In the genomic region with DNA sequence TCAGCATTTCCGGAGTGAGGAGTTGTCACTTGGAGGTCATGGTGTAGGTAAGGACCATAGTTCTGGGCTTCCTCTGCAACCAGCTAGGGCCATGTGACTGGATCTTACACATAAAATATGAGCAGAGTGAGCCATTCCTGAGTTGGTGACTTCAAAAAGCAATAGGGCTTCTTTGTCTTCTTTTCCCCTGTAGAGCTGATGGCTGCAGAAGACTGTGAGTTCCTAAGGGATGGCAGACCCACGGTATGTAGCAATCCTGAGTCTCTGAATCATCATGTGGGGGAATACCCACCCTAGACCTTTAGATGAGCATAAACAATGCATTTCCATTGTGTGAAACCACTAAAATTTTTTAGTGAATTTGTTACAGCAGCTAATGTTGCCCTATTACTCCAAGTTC, we compare ENCODE assay signal across 16 cellular contexts.
A peak's percentile ranks its signal among the peaks of the same experiment; 100 is the strongest.
DNase-seq lines count a peak whose midpoint lies in the region; ATAC-seq and TF ChIP-seq lines count a peak whose summit lies in the region.
"Had no signal": no experiment of that assay in that cellular context is flagged by ENCODE, and none has a peak within 500 bp of the region (broad histone marks: within the 10 kb centered on the region; RNA-seq: fewer than 3 reads in every experiment).

No MANE protein-coding gene starts in this region.

- no peaks in the 10 kb centered on the region for H3K36me3 ChIP-seq in skeletal muscle satellite cell (ENCODE audit: insufficient read depth, low read length)
- no peaks in the 10 kb centered on the region for H3K36me3 ChIP-seq in right atrium auricular region
- H3K36me3 ChIP-seq: heart right ventricle had no signal

- no peaks in the 10 kb centered on the region for H3K27me3 Mint-ChIP-seq in activated CD8-positive, alpha-beta memory T cell treated with anti-CD3 and anti-CD28 coated beads, Interleukin-2, amount 10 ng/mL, durations not matched to agents 7 days and 5 days
- H3K27me3 Mint-ChIP-seq: central memory CD8-positive, alpha-beta T cell; T-helper 17 cell had no signal

- no peaks in the 10 kb centered on the region for H3K27me3 ChIP-seq in skeletal muscle satellite cell (ENCODE audit: control insufficient read depth, insufficient read depth, low read length)
- no peaks in the 10 kb centered on the region for H3K27me3 ChIP-seq in right atrium auricular region
- H3K27me3 ChIP-seq: heart right ventricle had no signal

- no peaks in the 10 kb centered on the region for H3K36me3 Mint-ChIP-seq in activated CD8-positive, alpha-beta memory T cell treated with anti-CD3 and anti-CD28 coated beads, Interleukin-2, amount 10 ng/mL, durations not matched to agents 7 days and 5 days

- H3K27ac Mint-ChIP-seq in activated CD8-positive, alpha-beta memory T cell treated with anti-CD3 and anti-CD28 coated beads, Interleukin-2, amount 10 ng/mL, durations not matched to agents 7 days and 5 days: no peak overlapping the region
- H3K27ac Mint-ChIP-seq: T-helper 17 cell had no signal

- H3K4me1 ChIP-seq in skeletal muscle satellite cell (ENCODE audit: control insufficient read depth, insufficient read depth, low read length) (peaks cover 14% of the 10 kb centered on the region), right atrium auricular region (no peaks in the 10 kb centered on the region)
- H3K4me1 ChIP-seq: heart right ventricle, parathyroid adenoma had no signal

- H3K9ac ChIP-seq in skeletal muscle satellite cell (ENCODE audit: low read depth, low read length): no peak overlapping the region
- H3K9ac ChIP-seq: parathyroid adenoma had no signal

- ATAC-seq in activated CD8-positive, alpha-beta memory T cell treated with anti-CD3 and anti-CD28 coated beads, Interleukin-2, amount 10 ng/mL, durations not matched to agents 7 days and 5 days: no peak
- ATAC-seq: heart right ventricle, left cardiac atrium, T-helper 17 cell had no signal

- H3K4me1 Mint-ChIP-seq in activated CD8-positive, alpha-beta memory T cell treated with anti-CD3 and anti-CD28 coated beads, Interleukin-2, amount 10 ng/mL, durations not matched to agents 7 days and 5 days: no peaks in the 10 kb centered on the region
- H3K4me1 Mint-ChIP-seq: central memory CD8-positive, alpha-beta T cell; T-helper 17 cell had no signal

- H3K4me2 ChIP-seq in skeletal muscle satellite cell (ENCODE audit: low read length): peak overlapping the region; percentile 11

- DNase-seq in GM04503 (ENCODE audit: low read depth) (peak; percentile 57), RPMI7951 (ENCODE audit: low read depth) (peak; percentile 77), fibroblast of peridontal ligament (ENCODE audit: extremely low read depth) (peak; percentile 62), right atrium auricular region (ENCODE audit: low spot score) (no peak)
- DNase-seq in activated CD8-positive, alpha-beta memory T cell treated with anti-CD3 and anti-CD28 coated beads, Interleukin-2, amount 10 ng/mL, durations not matched to agents 7 days and 5 days: no peak
- DNase-seq in stimulated activated CD4-positive, alpha-beta T cell treated with anti-CD3 and anti-CD28 coated beads, Interleukin-1b, Interleukin-23, amount 100 ng/mL, for 48 hours: no peak
- DNase-seq: activated naive CD4-positive, alpha-beta T cell treated with anti-CD3 and anti-CD28 coated beads, Interleukin-2, amount 50 U/mL, for 16 hours; heart right ventricle; left cardiac atrium; NCI-H2107; NCI-H82; stimulated activated CD4-positive, alpha-beta T cell treated with anti-CD3 and anti-CD28 coated beads, Interleukin-12 subunit alpha, Interleukin-12 subunit beta, amount 100 ng/mL, for 4 hours; T-helper 17 cell had no signal

- H3K4me3 Mint-ChIP-seq in activated CD8-positive, alpha-beta memory T cell treated with anti-CD3 and anti-CD28 coated beads, Interleukin-2, amount 10 ng/mL, durations not matched to agents 7 days and 5 days: no peak overlapping the region
- H3K4me3 Mint-ChIP-seq: central memory CD8-positive, alpha-beta T cell; T-helper 17 cell had no signal

- no peak for TF ChIP-seq CTCF in right atrium auricular region (IDR thresholded peaks at IDR 0.05)

- no peaks in the 10 kb centered on the region for H3K9me3 Mint-ChIP-seq in activated CD8-positive, alpha-beta memory T cell treated with anti-CD3 and anti-CD28 coated beads, Interleukin-2, amount 10 ng/mL, durations not matched to agents 7 days and 5 days (ENCODE audit: low read depth)
- H3K9me3 Mint-ChIP-seq: central memory CD8-positive, alpha-beta T cell had no signal

- CTCF ChIA-PET in activated CD8-positive, alpha-beta memory T cell treated with anti-CD3 and anti-CD28 coated beads, Interleukin-2, amount 10 ng/mL, durations not matched to agents 7 days and 5 days (lab: Charles Lee): no interaction called here

- H3K4me3 ChIP-seq in skeletal muscle satellite cell (ENCODE audit: low read length): peak overlapping the region; percentile 3
- H3K4me3 ChIP-seq in right atrium auricular region: no peak overlapping the region
- H3K4me3 ChIP-seq: heart right ventricle had no signal

- no peak overlapping the region for H3K27ac ChIP-seq in right atrium auricular region
- H3K27ac ChIP-seq: heart right ventricle, parathyroid adenoma had no signal

- H3K9me3 ChIP-seq in skeletal muscle satellite cell (replicated peaks; ENCODE audit: low read length) (no peaks in the 10 kb centered on the region), right atrium auricular region (peaks cover 0 to 10% of the 10 kb centered on the region in 2 donors)

Comparison
In these comparisons a context has a peak if more than half of its experiments do, and no peak if none do; other contexts are left out.
1. DNase-seq: peak in GM04503 (single experiment), RPMI7951 (single experiment) and fibroblast of peridontal ligament (single experiment); none in right atrium auricular region (single experiment), activated CD8-positive, alpha-beta memory T cell treated with anti-CD3 and anti-CD28 coated beads, Interleukin-2, amount 10 ng/mL, durations not matched to agents 7 days and 5 days (single experiment) and stimulated activated CD4-positive, alpha-beta T cell treated with anti-CD3 and anti-CD28 coated beads, Interleukin-1b, Interleukin-23, amount 100 ng/mL, for 48 hours (single experiment).